Comparison of ENCODE assay signal across 8 cellular contexts in the genomic region with DNA sequence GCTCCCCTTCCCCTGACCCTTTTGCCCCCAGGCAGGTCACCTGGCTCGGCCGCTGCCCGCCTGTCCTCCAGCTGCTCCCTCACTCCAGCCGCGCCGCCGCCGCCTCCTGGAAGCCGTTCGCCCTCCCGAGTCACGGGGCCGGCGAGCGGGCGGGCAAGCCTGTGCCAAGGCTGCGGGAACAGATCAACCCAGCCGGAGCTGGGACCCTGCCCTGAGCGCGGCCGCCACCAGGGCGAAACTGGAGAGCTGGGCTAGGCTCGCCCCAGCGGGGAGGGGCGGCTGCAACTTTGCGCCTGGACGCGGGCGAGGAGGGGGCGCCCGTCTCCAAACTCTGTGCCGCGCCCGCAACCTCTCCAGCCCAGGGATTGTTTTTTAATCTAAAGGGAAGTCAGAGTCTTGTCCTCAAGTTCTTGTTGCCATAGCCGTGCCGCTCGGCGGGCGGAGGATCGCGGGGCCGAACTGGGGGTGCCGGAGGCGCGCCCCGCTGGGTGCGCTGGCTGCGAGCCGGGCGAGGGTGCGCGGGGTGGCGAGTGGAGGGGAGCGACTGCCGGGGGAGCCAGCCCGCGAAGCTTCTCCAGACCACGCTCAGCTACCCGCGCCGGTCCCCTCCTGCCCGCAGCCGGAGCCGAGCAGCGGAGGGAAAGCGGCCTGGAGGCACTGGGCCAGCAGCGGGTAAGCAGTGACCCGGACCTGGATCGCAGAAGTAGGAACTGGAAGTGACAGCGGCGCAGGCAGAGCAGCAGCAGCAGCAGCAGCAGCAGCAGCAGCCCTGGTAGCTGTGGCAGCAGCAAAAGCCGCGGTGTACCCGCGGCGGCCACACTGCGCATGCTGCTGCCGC. TPM values are rescaled to one million over a fixed set of nuclear protein-coding genes. Genes with fewer than 3 reads are reported as not detected.
DNase-seq lines count a peak whose midpoint lies in the region; TF ChIP-seq lines count a peak whose summit lies in the region.

No MANE protein-coding gene starts in this region.

- peak overlapping the region; percentile 74 to 87 (median 76) for H3K9ac ChIP-seq in skeletal muscle tissue (ENCODE audit: low read depth in 1 of 3, low read length in 3 of 3)

- H3K4me3 ChIP-seq in H7 (ENCODE audit: insufficient read depth, low read depth, low read length) (peak overlapping the region; percentile 60), skeletal muscle tissue (ENCODE audit: low read length in 3 of 3) (peak overlapping the region; percentile 67 to 72 (median 67))

- peak overlapping the region; percentile 64 for H3K4me3 Mint-ChIP-seq in MCF 10A (ENCODE audit: unreplicated experiment)

- intact Hi-C loops in MCF 10A (cut with micrococcal nuclease) = no loop called here

- no peak overlapping the region for H3K27ac Mint-ChIP-seq in MCF 10A (ENCODE audit: low read depth, unreplicated experiment)

- no peaks in the 10 kb centered on the region for H3K36me3 ChIP-seq in H7 (replicated peaks; ENCODE audit: control insufficient read depth, insufficient read depth, low read length)
- H3K36me3 ChIP-seq in skeletal muscle tissue (ENCODE audit: control insufficient read depth in 3 of 3, insufficient read depth in 3 of 3, low read length in 3 of 3) = no peaks in the 10 kb centered on the region

- DNase-seq in H7 = peak; percentile 93
- DNase-seq in M059J (ENCODE audit: low read depth) = peak; percentile 81
- peak; percentile 27 for DNase-seq in T-helper 22 cell (ENCODE audit: low read depth)
- DNase-seq in MCF 10A (ENCODE audit: unreplicated experiment) = peak; percentile 31
- DNase-seq in iPS-NIHi11 (ENCODE audit: low spot score) = peak; percentile 75
- no peak for DNase-seq in cortex of kidney (lab: John Stamatoyannopoulos, UW)

- H3K4me1 Mint-ChIP-seq in MCF 10A (ENCODE audit: insufficient read depth, unreplicated experiment) = peaks cover 5% of the 10 kb centered on the region

- H3K9me3 Mint-ChIP-seq in MCF 10A (ENCODE audit: unreplicated experiment) = no peaks in the 10 kb centered on the region

- H3K9me3 ChIP-seq in skeletal muscle tissue (ENCODE audit: control insufficient read depth in 3 of 3, low read length in 3 of 3) = no peaks in the 10 kb centered on the region

- POLR2A ChIA-PET in MCF 10A (lab: Yijun Ruan, JAX) = interaction anchor here (0.6 to 1.3 kb wide), 2 partner anchors 26 to 113 kb away, joined by 3 read pairs; a partner anchor contains a TSS

- no peaks in the 10 kb centered on the region for H3K27me3 Mint-ChIP-seq in MCF 10A (ENCODE audit: insufficient read depth, unreplicated experiment)

- TF ChIP-seq CTCF in GM12874 (IDR thresholded peaks at IDR 0.05; ENCODE audit: insufficient read depth, low read depth, low read length) = 0 out of 2 replicates have a peak, but pooled peaks have one; percentile 36
- no peak for TF ChIP-seq CTCF in MCF 10A (IDR thresholded peaks at IDR 0.05; ENCODE audit: unreplicated experiment)

- H3K27ac ChIP-seq in skeletal muscle tissue (ENCODE audit: low read depth, low read length) = peak overlapping the region; percentile 89

- CTCF ChIA-PET in MCF 10A (lab: Yijun Ruan, JAX) = interaction anchor here (1.3 kb wide), 1 partner anchor 159 kb away, joined by 3 read pairs; no protein-coding TSS in a partner anchor

- H3K4me1 ChIP-seq in skeletal muscle tissue (ENCODE audit: control insufficient read depth in 3 of 3, insufficient read depth in 3 of 3, low read length in 3 of 3) = peaks cover 7 to 8% (median 7%) of the 10 kb centered on the region in 3 donors

- no TSS peak for BruUV-seq in MCF 10A (replicated peaks; lab: Mats Ljungman, UMichigan)

- H3K36me3 Mint-ChIP-seq in MCF 10A (ENCODE audit: insufficient read depth, unreplicated experiment) = no peaks in the 10 kb centered on the region

- H3K27me3 ChIP-seq in H7 (ENCODE audit: control insufficient read depth, insufficient read depth, low read length) (peaks cover 3% of the 10 kb centered on the region; the same call in 1 of the 2 replicates), skeletal muscle tissue (ENCODE audit: control insufficient read depth in 3 of 3, insufficient read depth in 3 of 3, low read length in 3 of 3) (no peaks in the 10 kb centered on the region)

RNA-seq across cellular contexts. Expression of a gene that starts 13.4 kb away (rescaled TPM):
- total RNA-seq in H7 (2014; rRNA removed; shearing (Covaris generic)) = 12.4 and 17.3 TPM in 2 replicates
- total RNA-seq in M059J (2014; rRNA removed; shearing (Covaris generic)) = 12.5 and 18.0 TPM in 2 replicates
- total RNA-seq in MCF 10A (2022) = 0.35 and 0.47 TPM in 2 replicates
- total RNA-seq in skeletal muscle tissue = 25.6 TPM
